Comparison of ENCODE assay signal across 12 cellular contexts in the genomic region with DNA sequence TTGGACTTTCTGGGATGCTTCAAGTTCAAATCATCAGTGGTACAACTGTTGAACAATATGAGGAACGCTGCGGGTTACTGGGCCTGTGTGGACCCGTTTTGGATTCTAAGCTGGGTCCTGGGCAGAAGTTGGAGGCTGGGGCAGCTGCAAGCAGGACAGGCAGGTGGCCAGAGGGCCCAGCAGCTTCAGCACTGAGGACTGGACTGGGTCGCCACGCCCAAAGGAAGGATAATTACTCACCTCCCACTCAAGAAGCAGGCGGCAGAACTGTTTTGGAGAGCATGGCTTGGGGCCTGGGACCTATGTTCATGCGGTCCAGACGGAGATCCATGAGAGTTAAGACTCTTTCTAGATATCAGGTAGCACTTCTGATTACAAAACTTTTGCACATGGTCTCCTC. TPM values are rescaled to one million over a fixed set of nuclear protein-coding genes. Genes with fewer than 3 reads are reported as not detected.
DNase-seq lines count a peak whose midpoint lies in the region; ATAC-seq, FAIRE-seq and TF ChIP-seq lines count a peak whose summit lies in the region.
"Had no signal": no experiment of that assay in that cellular context is flagged by ENCODE, and none has a peak within 500 bp of the region (broad histone marks: within the 10 kb centered on the region; RNA-seq: fewer than 3 reads in every experiment).

No MANE protein-coding gene starts in this region.

- peak overlapping the region; percentile 84 for H2AFZ ChIP-seq in SU-DHL-6 (ENCODE audit: low read depth, low read length, severe bottlenecking)
- H2AFZ ChIP-seq in smooth muscle cell (ENCODE audit: low read depth) = no peak overlapping the region

- H3K27ac Mint-ChIP-seq in activated T-cell treated with anti-CD3 and anti-CD28 coated beads, Interleukin-2, amount 50 U/mL, for 72 hours = no peak overlapping the region
- H3K27ac Mint-ChIP-seq in stimulated activated memory B cell treated with anti-CD40 and anti-IgM and Interleukin-4, amounts not matched to agents 10 μg/mL and 1 μg/mL and 100 μg/mL, for 72 hours = no peak overlapping the region

- H3K4me2 ChIP-seq in SU-DHL-6 (ENCODE audit: low read depth, low read length, poor library complexity, severe bottlenecking) = peak overlapping the region; percentile 93
- H3K4me2 ChIP-seq in smooth muscle cell = no peak overlapping the region

- H3K27me3 ChIP-seq in SU-DHL-6 (ENCODE audit: low read length) (no peaks in the 10 kb centered on the region), smooth muscle cell (ENCODE audit: low read depth) (peaks cover 18% of the 10 kb centered on the region)

- H3K9ac ChIP-seq in SU-DHL-6 (ENCODE audit: low read length) = no peak overlapping the region; the same call in 1 of the 2 replicates
- no peak overlapping the region for H3K9ac ChIP-seq in smooth muscle cell (ENCODE audit: low read depth)

- H3K27ac ChIP-seq in SU-DHL-6 (ENCODE audit: low read depth, low read length) (no peak overlapping the region), smooth muscle cell (ENCODE audit: low read depth) (no peak overlapping the region)

- H3K36me3 ChIP-seq in SU-DHL-6 (ENCODE audit: low read length) (no peaks in the 10 kb centered on the region), smooth muscle cell (ENCODE audit: low read depth) (no peaks in the 10 kb centered on the region)

- H3K36me3 Mint-ChIP-seq in activated T-cell treated with anti-CD3 and anti-CD28 coated beads, Interleukin-2, amount 50 U/mL, for 72 hours (ENCODE audit: insufficient read depth in 2 of 2) = peaks cover 4 to 5% of the 10 kb centered on the region in 2 donors
- peaks cover 10% of the 10 kb centered on the region for H3K36me3 Mint-ChIP-seq in stimulated activated memory B cell treated with anti-CD40 and anti-IgM and Interleukin-4, amounts not matched to agents 10 μg/mL and 1 μg/mL and 100 μg/mL, for 72 hours

- H3K4me3 Mint-ChIP-seq in activated T-cell treated with anti-CD3 and anti-CD28 coated beads, Interleukin-2, amount 50 U/mL, for 72 hours = peak overlapping the region; percentile 91 to 99
- peak overlapping the region; percentile 20 for H3K4me3 Mint-ChIP-seq in stimulated activated memory B cell treated with anti-CD40 and anti-IgM and Interleukin-4, amounts not matched to agents 10 μg/mL and 1 μg/mL and 100 μg/mL, for 72 hours

- FAIRE-seq in D721Med (lab: Jason Lieb, UNC) (no peak), GM12892 (lab: Jason Lieb, UNC) (no peak)
- FAIRE-seq: small intestine had no signal

- H3K4me1 ChIP-seq in smooth muscle cell (ENCODE audit: low read depth) = peaks cover 12% of the 10 kb centered on the region

- no peak for TF ChIP-seq POLR2A in GM12892 (IDR thresholded peaks at IDR 0.05; ENCODE audit: low read depth, low read length)

- H3K9me3 ChIP-seq in SU-DHL-6 (ENCODE audit: insufficient read depth, low read length) (no peaks in the 10 kb centered on the region), smooth muscle cell (replicated peaks; ENCODE audit: low read depth) (no peaks in the 10 kb centered on the region)

- H3F3A ChIP-seq in SU-DHL-6 (ENCODE audit: insufficient read depth) = no peaks in the 10 kb centered on the region
- peaks cover 3% of the 10 kb centered on the region for H3F3A ChIP-seq in smooth muscle cell (ENCODE audit: low read depth)

- H3K79me2 ChIP-seq in SU-DHL-6 (ENCODE audit: insufficient read depth, low read length) (peaks cover 29% of the 10 kb centered on the region), smooth muscle cell (ENCODE audit: low read depth) (peaks cover 32% of the 10 kb centered on the region)

- DNase-seq in activated T-cell treated with anti-CD3 and anti-CD28 coated beads, Interleukin-2, amount 50 U/mL, for 72 hours = no peak
- DNase-seq in activated T-cell treated with anti-CD3 and anti-CD28 coated beads for 4 hours (no peak), ecto neural progenitor cell (ENCODE audit: low spot score) (peak; percentile 49), D721Med (ENCODE audit: insufficient read length, low spot score) (no peak), smooth muscle cell (lab: John Stamatoyannopoulos, UW; ENCODE audit: unreplicated experiment) (no peak), GM12892 (ENCODE audit: insufficient read length) (no peak)
- DNase-seq: DMS153, NCI-H187, NCI-H526, small intestine had no signal

- H3K4me3 ChIP-seq in SU-DHL-6 (ENCODE audit: insufficient read depth, low read length, poor library complexity, severe bottlenecking) (no peak overlapping the region), smooth muscle cell (no peak overlapping the region)

- no peak for ATAC-seq in activated T-cell treated with anti-CD3 and anti-CD28 coated beads, Interleukin-2, amount 50 U/mL, for 72 hours (replicated peaks in 1 of 2)
- no peak for ATAC-seq in stimulated activated memory B cell treated with anti-CD40 and anti-IgM and Interleukin-4, amounts not matched to agents 10 μg/mL and 1 μg/mL and 100 μg/mL, for 72 hours

- 91% methylated on average over 8 of the region's 8 CpGs for WGBS in smooth muscle cell (ENCODE audit: low lambda C conversion rate)

- H3K9me3 Mint-ChIP-seq in activated T-cell treated with anti-CD3 and anti-CD28 coated beads, Interleukin-2, amount 50 U/mL, for 72 hours = no peaks in the 10 kb centered on the region
- H3K9me3 Mint-ChIP-seq in stimulated activated memory B cell treated with anti-CD40 and anti-IgM and Interleukin-4, amounts not matched to agents 10 μg/mL and 1 μg/mL and 100 μg/mL, for 72 hours = no peaks in the 10 kb centered on the region

- no peaks in the 10 kb centered on the region for H3K9me2 ChIP-seq in SU-DHL-6 (replicated peaks; ENCODE audit: insufficient read depth, low read length)

- H3K27me3 Mint-ChIP-seq in activated T-cell treated with anti-CD3 and anti-CD28 coated beads, Interleukin-2, amount 50 U/mL, for 72 hours (ENCODE audit: low read depth) = peaks cover 14% of the 10 kb centered on the region
- peaks cover 42% of the 10 kb centered on the region for H3K27me3 Mint-ChIP-seq in stimulated activated memory B cell treated with anti-CD40 and anti-IgM and Interleukin-4, amounts not matched to agents 10 μg/mL and 1 μg/mL and 100 μg/mL, for 72 hours

- H4K20me1 ChIP-seq in SU-DHL-6 (ENCODE audit: low read depth, low read length) = no peaks in the 10 kb centered on the region
- H4K20me1 ChIP-seq in smooth muscle cell (ENCODE audit: low read depth) = peaks cover 12% of the 10 kb centered on the region

- TF ChIP-seq CTCF in SU-DHL-6 (IDR thresholded peaks at IDR 0.05; ENCODE audit: insufficient read depth, low read length, poor library complexity, severe bottlenecking) (no peak), D721Med (IDR thresholded peaks at IDR 0.05; ENCODE audit: insufficient read depth, missing control alignments) (no peak), smooth muscle cell (IDR thresholded peaks at IDR 0.05; ENCODE audit: borderline replicate concordance, insufficient read depth, poor library complexity, severe bottlenecking) (no peak)

- peaks cover 60% of the 10 kb centered on the region for H3K4me1 Mint-ChIP-seq in activated T-cell treated with anti-CD3 and anti-CD28 coated beads, Interleukin-2, amount 50 U/mL, for 72 hours (ENCODE audit: low read depth)
- H3K4me1 Mint-ChIP-seq in stimulated activated memory B cell treated with anti-CD40 and anti-IgM and Interleukin-4, amounts not matched to agents 10 μg/mL and 1 μg/mL and 100 μg/mL, for 72 hours = peaks cover 61% of the 10 kb centered on the region

RNA-seq across cellular contexts. Expression of gene ZNHIT3, which starts 1.5 kb away (rescaled TPM):
- 10 to 100 TPM; 49.5 to 54.9 TPM for total RNA-seq in activated T-cell treated with anti-CD3 and anti-CD28 coated beads, Interleukin-2, amount 50 U/mL, for 72 hours
- 33.7 and 34.2 TPM in 2 replicates for total RNA-seq in smooth muscle cell
- 43.0 and 47.7 TPM in 2 replicates for polyA plus RNA-seq in smooth muscle cell
- polyA plus RNA-seq in GM12892 (2012; ENCODE audit: missing spikeins) = 69.7 TPM

RNA-seq across cellular contexts. Expression of gene MYO19, which starts 49.6 kb away (rescaled TPM):
- total RNA-seq in activated T-cell treated with anti-CD3 and anti-CD28 coated beads, Interleukin-2, amount 50 U/mL, for 72 hours = 100 to 1,000 TPM; 101 to 118 TPM
- total RNA-seq in smooth muscle cell = 32.8 and 34.8 TPM in 2 replicates
- 20.4 and 27.9 TPM in 2 replicates for polyA plus RNA-seq in smooth muscle cell
- 59.6 TPM for polyA plus RNA-seq in GM12892 (2012; ENCODE audit: missing spikeins)

RNA-seq across cellular contexts. Expression of gene PIGW, which starts 49.8 kb away (rescaled TPM):
- 1 to 10 TPM; 6.3 to 7.4 TPM for total RNA-seq in activated T-cell treated with anti-CD3 and anti-CD28 coated beads, Interleukin-2, amount 50 U/mL, for 72 hours
- total RNA-seq in smooth muscle cell = 2.3 and 3.4 TPM in 2 replicates
- polyA plus RNA-seq in smooth muscle cell = 4.5 TPM in 2 replicates
- polyA plus RNA-seq in GM12892 (2012; ENCODE audit: missing spikeins) = 10.2 TPM

RNA-seq across cellular contexts. Expression of gene GGNBP2, which starts 59.7 kb away (rescaled TPM):
- total RNA-seq in activated T-cell treated with anti-CD3 and anti-CD28 coated beads, Interleukin-2, amount 50 U/mL, for 72 hours = 100 to 1,000 TPM; 156 to 173 TPM
- total RNA-seq in smooth muscle cell = 56.6 and 61.8 TPM in 2 replicates
- polyA plus RNA-seq in smooth muscle cell = 54.4 and 68.8 TPM in 2 replicates
- 44.8 TPM for polyA plus RNA-seq in GM12892 (2012; ENCODE audit: missing spikeins)
